Comparison of ENCODE assay signal across 14 cellular contexts in genomic region chr1:30751830-30752650, GRCh38. TPM values are rescaled to one million over a fixed set of nuclear protein-coding genes. Genes with fewer than 3 reads are reported as not detected.
DNase-seq lines count a peak whose midpoint lies in the region; ATAC-seq and TF ChIP-seq lines count a peak whose summit lies in the region.
"Had no signal": no experiment of that assay in that cellular context is flagged by ENCODE, and none has a peak within 500 bp of the region (broad histone marks: within the 10 kb centered on the region; RNA-seq: fewer than 3 reads in every experiment).

No MANE protein-coding gene starts in this region.

- H3K27ac ChIP-seq in HEK293 (ENCODE audit: extremely low read depth, low read depth, low read length) (no peak overlapping the region), osteoblast (ENCODE audit: low read depth, low read length) (no peak overlapping the region)

- no peaks in the 10 kb centered on the region for H3K79me2 ChIP-seq in osteoblast (ENCODE audit: insufficient read depth, low read length)

- H3K4me2 ChIP-seq in osteoblast (ENCODE audit: insufficient read depth, low read length): no peak overlapping the region

- H3K9me3 Mint-ChIP-seq in activated naive CD4-positive, alpha-beta T cell treated with anti-CD3 and anti-CD28 coated beads, Interleukin-2, amount 50 U/mL, for 72 hours: no peaks in the 10 kb centered on the region

- peak overlapping the region; percentile 94 to 98 for H3K27ac Mint-ChIP-seq in activated naive CD4-positive, alpha-beta T cell treated with anti-CD3 and anti-CD28 coated beads, Interleukin-2, amount 50 U/mL, for 72 hours

- no peaks in the 10 kb centered on the region for H3K4me1 ChIP-seq in HEK293 (ENCODE audit: control insufficient read depth, insufficient read depth, low read length)
- H3K4me1 ChIP-seq in osteoblast (ENCODE audit: insufficient read depth, low read length): peaks cover 13% of the 10 kb centered on the region

- H3K4me3 ChIP-seq in HEK293 (ENCODE audit: low read depth, low read length): no peak overlapping the region
- no peak overlapping the region for H3K4me3 ChIP-seq in osteoblast (ENCODE audit: insufficient read depth, low read length)
- H3K4me3 ChIP-seq: coronary artery, MG63, thoracic aorta had no signal

- H2AFZ ChIP-seq in osteoblast (ENCODE audit: low read length): no peak overlapping the region

- peaks cover 35 to 53% of the 10 kb centered on the region in 2 donors for H3K36me3 Mint-ChIP-seq in activated naive CD4-positive, alpha-beta T cell treated with anti-CD3 and anti-CD28 coated beads, Interleukin-2, amount 50 U/mL, for 72 hours

- no peaks in the 10 kb centered on the region for H3K9me3 ChIP-seq in HEK293 (ENCODE audit: control insufficient read depth, insufficient read depth, low read depth, low read length)
- no peaks in the 10 kb centered on the region for H3K9me3 ChIP-seq in osteoblast (ENCODE audit: low read depth, low read length)
- H3K9me3 ChIP-seq: MG63, thoracic aorta had no signal

- peaks cover 2% of the 10 kb centered on the region for H3K27me3 ChIP-seq in osteoblast (ENCODE audit: insufficient read depth, low read length)
- H3K27me3 ChIP-seq: MG63 had no signal

- POLR2A ChIA-PET in HEK293 (lab: Yijun Ruan, JAX): interaction anchor here (0.6 kb wide), 1 partner anchor 301 kb away, joined by 4 read pairs; no protein-coding TSS in a partner anchor

- CTCF ChIA-PET in HEK293 (lab: Yijun Ruan, JAX): interaction anchor here (0.6 to 2.2 kb wide), 2 partner anchors 27 to 463 kb away, joined by 3 to 10 read pairs; no protein-coding TSS in a partner anchor

- no peaks in the 10 kb centered on the region for H4K20me1 ChIP-seq in osteoblast (ENCODE audit: insufficient read depth, low read length)

- ATAC-seq in activated naive CD4-positive, alpha-beta T cell treated with anti-CD3 and anti-CD28 coated beads, Interleukin-2, amount 50 U/mL, for 72 hours: no peak
- ATAC-seq in HG03460 (IDR thresholded peaks at IDR 0.05; ENCODE audit: unreplicated experiment): no peak
- ATAC-seq in HG02973 (IDR thresholded peaks at IDR 0.05; ENCODE audit: unreplicated experiment): no peak

- peak; percentile 22 for TF ChIP-seq POLR2A in GM10847 (IDR thresholded peaks at IDR 0.05; ENCODE audit: extremely low read depth, insufficient read length)

- DNase-seq in activated naive CD4-positive, alpha-beta T cell treated with anti-CD3 and anti-CD28 coated beads, Interleukin-2, amount 50 U/mL, for 72 hours (ENCODE audit: low spot score in 2 of 2): no peak
- DNase-seq in osteoblast (ENCODE audit: insufficient read length, low spot score, missing footprints): peak; percentile 5
- no peak for DNase-seq in COR-L47 (lab: John Stamatoyannopoulos, UW)
- no peak for DNase-seq in GM10266 (ENCODE audit: extremely low spot score)
- DNase-seq: DMS 273 treated with DMSO at 0.1 percent for 48 hours, MG63, WERI-Rb-1 had no signal

- TF ChIP-seq CTCF in HEK293 (tag by site-specific recombination; IDR thresholded peaks at IDR 0.05) (no peak), osteoblast (IDR thresholded peaks at IDR 0.05; ENCODE audit: extremely low read depth, low read depth, low read length) (no peak), GM10266 (IDR thresholded peaks at IDR 0.05; ENCODE audit: control insufficient read depth, insufficient read depth, low read depth, missing control alignments) (no peak)

- H3K36me3 ChIP-seq in HEK293 (ENCODE audit: control insufficient read depth in 2 of 2, insufficient read depth in 1 of 2, low read length in 2 of 2) (no peaks in the 10 kb centered on the region), osteoblast (ENCODE audit: insufficient read depth, low read length) (no peaks in the 10 kb centered on the region)
- H3K36me3 ChIP-seq: MG63, thoracic aorta, WERI-Rb-1 had no signal

TF ChIP-seq in HEK293, 187 proteins besides CTCF, POLR2A, EP300 and RAD21:
- TF ChIP-seq PRDM10 (tag by site-specific recombination; IDR thresholded peaks at IDR 0.05): peak; percentile 87
- no peak for TF ChIP-seq ZNF121 (tag by site-specific recombination; IDR thresholded peaks at IDR 0.05)
- TF ChIP-seq KLF1 (tag by site-specific recombination; IDR thresholded peaks at IDR 0.05): peak; percentile 53

RNA-seq across cellular contexts. Expression of gene LAPTM5, which starts 5.5 kb away (rescaled TPM):
- 100 to 1,000 TPM; 248 to 298 TPM for total RNA-seq in activated naive CD4-positive, alpha-beta T cell treated with anti-CD3 and anti-CD28 coated beads, Interleukin-2, amount 50 U/mL, for 72 hours
- 0.72 and 1.8 TPM in 2 replicates for total RNA-seq in osteoblast
- total RNA-seq: NCI-H460 had no signal

RNA-seq across cellular contexts. Expression of gene MATN1, which starts 28.7 kb away (rescaled TPM):
- under 1 TPM; 0.31 to 0.66 TPM for total RNA-seq in activated naive CD4-positive, alpha-beta T cell treated with anti-CD3 and anti-CD28 coated beads, Interleukin-2, amount 50 U/mL, for 72 hours
- under 0.01 TPM in 1 of 2 replicates, not detected in the other for total RNA-seq in osteoblast

Comparison
In these comparisons a context has a peak if more than half of its experiments do, and no peak if none do; other contexts are left out.
1. RNA of gene LAPTM5, which starts 5.5 kb away (total RNA-seq): 248 to 298 TPM in activated naive CD4-positive, alpha-beta T cell treated with anti-CD3 and anti-CD28 coated beads, Interleukin-2, amount 50 U/mL, for 72 hours; 0.72 to 1.8 TPM in osteoblast; every median in the first group is over 10 times any median in the second.